1 cellular context compared by ENCODE assay signal in the genomic region with DNA sequence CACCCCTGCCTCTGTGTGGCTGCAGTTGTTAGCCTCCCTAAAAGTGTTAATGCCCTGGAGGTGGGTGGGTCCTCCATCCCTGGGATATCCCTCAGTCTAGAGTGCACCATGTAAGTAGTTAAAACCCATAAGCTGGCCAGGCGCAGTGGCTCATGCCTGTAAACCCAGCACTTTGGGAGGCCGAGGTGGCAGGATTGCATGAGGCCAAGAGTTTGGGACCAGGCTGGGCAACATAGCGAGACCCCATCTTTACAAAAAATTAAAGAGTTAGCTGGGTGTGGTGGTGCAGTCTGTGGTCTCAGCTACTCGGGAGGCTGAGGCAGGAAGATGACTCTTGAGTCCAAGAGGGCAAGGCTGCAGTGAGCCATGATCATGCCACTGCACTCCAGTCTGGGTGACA.
TF ChIP-seq lines count a peak whose summit lies in the region.

No MANE protein-coding gene starts in this region.

TF ChIP-seq in GM23338, 12 proteins besides CTCF, POLR2A, EP300 and RAD21 (continued from another document):
- TF ChIP-seq ZNF114 (CRISPR knock-in tag; IDR thresholded peaks at IDR 0.05) (no peak), STAT1 (IDR thresholded peaks at IDR 0.05; ENCODE audit: unreplicated experiment) (no peak)
